5 cellular contexts compared by ENCODE assay signal in genomic region chr18:46559296-46559695, GRCh38.
"Had no signal": no experiment of that assay in that cellular context is flagged by ENCODE, and none has a peak within 500 bp of the region (broad histone marks: within the 10 kb centered on the region; RNA-seq: fewer than 3 reads in every experiment).

No MANE protein-coding gene starts in this region.

- DNase-seq: IMR-90 had no signal

- H3K4me1 Mint-ChIP-seq: IgD-negative memory B cell had no signal

- ATAC-seq: HepG2, K562 had no signal

- H3K36me3 Mint-ChIP-seq: IgD-negative memory B cell had no signal

- H3K27me3 Mint-ChIP-seq: IgD-negative memory B cell had no signal

- H3K9me3 Mint-ChIP-seq: IgD-negative memory B cell had no signal

- H3K27ac Mint-ChIP-seq: IgD-negative memory B cell had no signal

- H3K27ac ChIP-seq: HL-60 had no signal

- H3K4me3 Mint-ChIP-seq: IgD-negative memory B cell had no signal

- H3K4me3 ChIP-seq: K562 had no signal
